8 cellular contexts compared by ENCODE assay signal in genomic region chr9:33552315-33552725, GRCh38. TPM values are rescaled to one million over a fixed set of nuclear protein-coding genes. Genes with fewer than 3 reads are reported as not detected.
A peak's percentile ranks its signal among the peaks of the same experiment; 100 is the strongest.
DNase-seq lines count a peak whose midpoint lies in the region; ATAC-seq, FAIRE-seq and TF ChIP-seq lines count a peak whose summit lies in the region.
"Not testable (repeated sequence)": the region's sequence is repeated elsewhere in the genome, so short reads cannot be mapped to it uniquely, and the experiment has no call there.

No MANE protein-coding gene starts in this region.

- not testable (repeated sequence) for TF ChIP-seq CTCF in AG04449 (IDR thresholded peaks at IDR 0.05; ENCODE audit: insufficient read depth, low read length, missing control alignments); mammary epithelial cell (conservative IDR thresholded peaks at IDR 0.05 in 1 of 2, IDR thresholded peaks at IDR 0.05 in 1 of 2; ENCODE audit: extremely low read depth in 1 of 2, insufficient read depth in 1 of 2, low read depth in 1 of 2, low read length in 2 of 2); fibroblast of mammary gland (conservative IDR thresholded peaks at IDR 0.05; ENCODE audit: control insufficient read depth, insufficient read depth, low read depth, low read length); retinal pigment epithelial cell (conservative IDR thresholded peaks at IDR 0.05; ENCODE audit: low read depth, low read length)

- POLR2A ChIA-PET in AG04449 (lab: Yijun Ruan, JAX): not testable (repeated sequence)

- H3K9me3 ChIP-seq in mammary epithelial cell (replicated peaks; ENCODE audit: insufficient read depth, low read length): not testable (repeated sequence)

- CTCF ChIA-PET in AG04449 (lab: Yijun Ruan, JAX); mammary epithelial cell (lab: Charles Lee; ENCODE audit: low non-redundant PET): not testable (repeated sequence)

- H3K79me2 ChIP-seq in mammary epithelial cell (ENCODE audit: insufficient read depth, low read length): not testable (repeated sequence)

- H3K4me2 ChIP-seq in mammary epithelial cell (ENCODE audit: insufficient read depth, low read depth, low read length): not testable (repeated sequence)

- not testable (repeated sequence) for H2AFZ ChIP-seq in mammary epithelial cell (ENCODE audit: low read depth, low read length)

- H3K27ac ChIP-seq in mammary epithelial cell (ENCODE audit: insufficient read depth, low read depth, low read length): not testable (repeated sequence)

- not testable (repeated sequence) for BruUV-seq in mammary epithelial cell (replicated peaks; lab: Mats Ljungman, UMichigan)

- WGBS in mammary epithelial cell (ENCODE audit: low coverage, missing lambda C conversion rate): 0% methylated on average over 2 of the region's 4 CpGs

- H3K36me3 ChIP-seq in mammary epithelial cell (ENCODE audit: insufficient read depth, low read length): not testable (repeated sequence)

- intact Hi-C loops in mammary epithelial cell (cut with micrococcal nuclease); left cardiac atrium (cut with DNase I): not testable (repeated sequence)

- FAIRE-seq in H54 (lab: Jason Lieb, UNC): peak; percentile 92

- not testable (repeated sequence) for TF ChIP-seq POLR2A in H54 (IDR thresholded peaks at IDR 0.05; ENCODE audit: low read depth, low read length)

- not testable (repeated sequence) for H3K9ac ChIP-seq in mammary epithelial cell (ENCODE audit: insufficient read depth, low read length)

- DNase-seq in AG04449 (ENCODE audit: low read depth, low spot score) (peak; percentile 3), NCI-H2171 treated with DMSO at 0.1 percent for 48 hours (lab: John Stamatoyannopoulos, UW) (peak; percentile 5), mammary epithelial cell (peak; percentile 49), fibroblast of mammary gland (ENCODE audit: low read depth) (peak; percentile 20), retinal pigment epithelial cell (ENCODE audit: low read depth) (peak; percentile 76)
- not testable (repeated sequence) for DNase-seq in H54 (ENCODE audit: insufficient read length, low spot score); left cardiac atrium
- DNase-seq in activated CD4-positive, alpha-beta T cell treated with anti-CD3 and anti-CD28 coated beads for 48 hours: peak; percentile 11

- not testable (repeated sequence) for H3K27me3 ChIP-seq in mammary epithelial cell (ENCODE audit: insufficient read depth, low read length)

- in situ Hi-C loops in mammary epithelial cell (cut with MboI; ENCODE audit: low sequenced_read_pairs in 2 of 2): not testable (repeated sequence)

- peak; percentile 74 to 80 for ATAC-seq in left cardiac atrium

- H3K4me3 ChIP-seq in AG04449 (ENCODE audit: low read depth, low read length); mammary epithelial cell (replicated peaks in 1 of 3; ENCODE audit: insufficient read depth in 1 of 3, low read depth in 2 of 3, low read length in 3 of 3); fibroblast of mammary gland (ENCODE audit: control insufficient read depth, low read depth, low read length); retinal pigment epithelial cell (ENCODE audit: low read length): not testable (repeated sequence)

- dilution Hi-C loops in mammary epithelial cell (cut with HindIII; ENCODE audit: low sequenced_read_pairs): not testable (repeated sequence)

- not testable (repeated sequence) for H4K20me1 ChIP-seq in mammary epithelial cell (ENCODE audit: insufficient read depth, low read length)

- not testable (repeated sequence) for H3K4me1 ChIP-seq in mammary epithelial cell (ENCODE audit: insufficient read depth, low read length)

RNA-seq across cellular contexts. Expression of gene ANKRD18B, which starts 28.3 kb away (rescaled TPM):
- total RNA-seq in mammary epithelial cell (1 to 10 TPM; 3.0 to 7.2 TPM), left cardiac atrium (1 to 10 TPM in 1 of 2 donors, not detected in 1; 1.1 TPM)
- 0.67 TPM for polyA plus RNA-seq in mammary epithelial cell
- polyA minus RNA-seq in mammary epithelial cell: not detected
